ENCODE assay signal across 8 cellular contexts in genomic region chr16:69339289-69340094, GRCh38. TPM values are rescaled to one million over a fixed set of nuclear protein-coding genes. Genes with fewer than 3 reads are reported as not detected.
DNase-seq lines count a peak whose midpoint lies in the region; ATAC-seq and TF ChIP-seq lines count a peak whose summit lies in the region.

Gene COG8 (minus strand): TSS chr16:69339564. CDS start chr16:69339552, 12 bp downstream.
Gene NIP7 (plus strand): TSS chr16:69339772. CDS start chr16:69339830, 58 bp downstream.

- H3K4me2 ChIP-seq in parathyroid adenoma (ENCODE audit: low read length): peak within 1 kb of the TSS; percentile 93

- H3K27me3 ChIP-seq in adipocyte (replicated peaks; ENCODE audit: control insufficient read depth, insufficient read depth, low read length): no peaks in the 10 kb centered on the region
- H3K27me3 ChIP-seq in cardiac muscle cell: no peaks in the 10 kb centered on the region
- no peaks in the 10 kb centered on the region for H3K27me3 ChIP-seq in parathyroid adenoma (ENCODE audit: control insufficient read depth, insufficient read depth, low read length)
- H3K27me3 ChIP-seq in tibial nerve: no peaks in the 10 kb centered on the region

- peaks cover 50% of the 10 kb centered on the region for H3K36me3 ChIP-seq in adipocyte (ENCODE audit: control insufficient read depth, insufficient read depth, low read length, severe bottlenecking)
- peaks cover 31% of the 10 kb centered on the region for H3K36me3 ChIP-seq in cardiac muscle cell
- H3K36me3 ChIP-seq in parathyroid adenoma (ENCODE audit: control insufficient read depth, insufficient read depth, low read length): no peaks in the 10 kb centered on the region
- H3K36me3 ChIP-seq in tibial nerve: peaks cover 0 to 51% (median 5%) of the 10 kb centered on the region in 3 donors

- ATAC-seq in HG02798 (IDR thresholded peaks at IDR 0.05; ENCODE audit: poor library complexity, unreplicated experiment): peak; percentile 92

- TF ChIP-seq CTCF in GM12875 (IDR thresholded peaks at IDR 0.05; ENCODE audit: borderline replicate concordance, insufficient read depth, low read depth, low read length): peak; percentile 81
- TF ChIP-seq CTCF in cardiac muscle cell (IDR thresholded peaks at IDR 0.05; ENCODE audit: low read depth, low read length): peak; percentile 78
- TF ChIP-seq CTCF in parathyroid adenoma (IDR thresholded peaks at IDR 0.05): peak; percentile 93
- peak; percentile 82 to 95 (median 94) for TF ChIP-seq CTCF in tibial nerve (IDR thresholded peaks at IDR 0.05)

- H3K27ac ChIP-seq in cardiac muscle cell (peak within 1 kb of the TSS; percentile 85), parathyroid adenoma (peak within 1 kb of the TSS; percentile 91), tibial nerve (peak within 1 kb of the TSS; percentile 38 to 94 (median 91))

- TF ChIP-seq POLR2A in tibial nerve (IDR thresholded peaks at IDR 0.05): peak in 1 of 2 donors; percentile 57

- peaks cover 20% of the 10 kb centered on the region for H3K4me1 ChIP-seq in adipocyte (ENCODE audit: control insufficient read depth, insufficient read depth, low read length)
- peaks cover 13% of the 10 kb centered on the region for H3K4me1 ChIP-seq in cardiac muscle cell (ENCODE audit: low read depth)
- H3K4me1 ChIP-seq in parathyroid adenoma: peaks cover 14% of the 10 kb centered on the region
- peaks cover 0 to 50% (median 23%) of the 10 kb centered on the region in 4 donors for H3K4me1 ChIP-seq in tibial nerve

- H3K79me2 ChIP-seq in parathyroid adenoma: peaks cover 34% of the 10 kb centered on the region

- DNase-seq in NCI-H1436 (lab: John Stamatoyannopoulos, UW) (peak; percentile 97), T follicular helper cell (ENCODE audit: low read depth) (peak; percentile 82), adipocyte (ENCODE audit: low read depth) (peak; percentile 99), cardiac muscle cell (ENCODE audit: low read depth in 1 of 2, low spot score in 1 of 2) (peak; percentile 98 to 99), tibial nerve (ENCODE audit: low spot score in 2 of 2) (peak; percentile 94 to 99)

- H3K4me3 ChIP-seq in GM12875 (ENCODE audit: low read depth, low read length): peak within 1 kb of the TSS; percentile 87
- H3K4me3 ChIP-seq in adipocyte (ENCODE audit: low read length): peak within 1 kb of the TSS; percentile 99
- peak within 1 kb of the TSS; percentile 75 for H3K4me3 ChIP-seq in cardiac muscle cell
- H3K4me3 ChIP-seq in parathyroid adenoma (ENCODE audit: low read depth, low read length): peak within 1 kb of the TSS; percentile 88
- peak within 1 kb of the TSS; percentile 66 to 100 (median 84) for H3K4me3 ChIP-seq in tibial nerve

- H3K9me3 ChIP-seq in adipocyte (ENCODE audit: control insufficient read depth, low read length): no peaks in the 10 kb centered on the region
- no peaks in the 10 kb centered on the region for H3K9me3 ChIP-seq in cardiac muscle cell (ENCODE audit: low read depth)
- H3K9me3 ChIP-seq in parathyroid adenoma (ENCODE audit: control insufficient read depth, low read length): no peaks in the 10 kb centered on the region
- no peaks in the 10 kb centered on the region for H3K9me3 ChIP-seq in tibial nerve

- H2AFZ ChIP-seq in parathyroid adenoma: peak within 1 kb of the TSS; percentile 99

- 0 to 1% methylated on average over 50 to 65 of the region's 77 CpGs for WGBS in tibial nerve, 2 donors

- TF ChIP-seq EP300 in tibial nerve (IDR thresholded peaks at IDR 0.05): peak; percentile 81 to 94

- H3K9ac ChIP-seq in adipocyte (ENCODE audit: low read length) (peak within 1 kb of the TSS; percentile 98), parathyroid adenoma (peak within 1 kb of the TSS; percentile 77)

RNA-seq across cellular contexts. Expression of gene COG8, which starts in this region (rescaled TPM):
- total RNA-seq in cardiac muscle cell: 79.2 and 95.3 TPM in 2 replicates
- 54.5 and 62.6 TPM in 2 replicates for polyA plus RNA-seq in cardiac muscle cell
- total RNA-seq in tibial nerve: 10 to 100 TPM; 62.2 to 77.5 (median 70.0) TPM

RNA-seq across cellular contexts. Expression of gene NIP7, which starts in this region (rescaled TPM):
- total RNA-seq in cardiac muscle cell (8.5 and 9.5 TPM in 2 replicates), tibial nerve (10 to 100 TPM in 3 of 4 donors, 1 to 10 TPM in 1; 8.2 to 17.1 (median 11.7) TPM)
- 23.6 and 26.1 TPM in 2 replicates for polyA plus RNA-seq in cardiac muscle cell

Comparison
In these comparisons a context has a peak if more than half of its experiments do, and no peak if none do; other contexts are left out.
1. Peak in every context shown above with its lines: DNase-seq, ATAC-seq, H3K4me3 ChIP-seq and H3K27ac ChIP-seq.